In the genomic region with DNA sequence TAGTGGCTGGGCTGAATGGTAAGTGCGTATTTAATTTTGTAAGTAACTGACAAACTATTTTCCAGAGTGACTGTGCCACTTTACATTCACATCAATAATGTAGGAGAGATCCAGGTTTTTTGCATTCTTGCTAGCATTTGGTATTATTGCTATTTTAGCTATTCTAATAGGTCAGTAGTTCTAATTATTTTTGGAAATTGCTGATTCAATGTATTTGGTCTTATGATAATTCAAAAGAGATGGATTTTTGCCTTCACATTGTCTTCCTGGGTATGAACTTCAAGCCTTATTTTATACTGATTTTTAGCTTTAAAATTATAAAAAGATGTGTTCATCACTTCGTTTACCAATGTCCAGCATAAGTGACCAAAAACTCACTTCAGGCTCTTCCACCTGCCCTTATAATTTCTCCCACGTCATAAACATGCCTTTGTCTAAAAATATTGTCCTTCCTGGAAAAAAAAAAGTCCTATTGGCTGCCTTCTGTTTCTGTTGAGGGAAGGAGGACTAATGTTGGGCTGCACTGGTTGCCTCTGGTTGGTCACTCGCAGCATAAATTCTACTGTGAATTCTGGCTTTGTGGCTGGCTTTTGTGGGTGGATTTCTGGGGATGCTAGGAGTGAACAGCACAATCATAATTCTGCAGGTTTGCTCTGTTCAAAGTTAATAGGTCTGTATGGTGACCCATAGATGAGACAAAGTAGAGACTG, we compare ENCODE assay signal across 2 cellular contexts.
TF ChIP-seq lines count a peak whose summit lies in the region.

No MANE protein-coding gene starts in this region.

TF ChIP-seq in HEK293, 187 proteins besides CTCF, POLR2A, EP300 and RAD21:
- TF ChIP-seq ZNF362 (tag by site-specific recombination; IDR thresholded peaks at IDR 0.05) (no peak), ZNF311 (tag by site-specific recombination; IDR thresholded peaks at IDR 0.05; ENCODE audit: borderline replicate concordance) (no peak), ZNF174 (tag by site-specific recombination; IDR thresholded peaks at IDR 0.05) (no peak), ZNF449 (tag by site-specific recombination; IDR thresholded peaks at IDR 0.05) (peak; percentile 94), ZNF114 (tag by site-specific recombination; IDR thresholded peaks at IDR 0.05) (no peak)

TF ChIP-seq in H1, 55 proteins besides CTCF, POLR2A, EP300 and RAD21:
- TF ChIP-seq POLR2AphosphoS5 (IDR thresholded peaks at IDR 0.05; ENCODE audit: low read depth, low read length) (no peak), JUND (IDR thresholded peaks at IDR 0.05; ENCODE audit: low read length) (no peak), RNF2 (IDR thresholded peaks at IDR 0.05; ENCODE audit: borderline replicate concordance, low read depth, low read length, missing control alignments, poor library complexity, severe bottlenecking) (peak; percentile 54), CHD7 (IDR thresholded peaks at IDR 0.05; ENCODE audit: insufficient replicate concordance, low read length) (no peak)
